In the genomic region with DNA sequence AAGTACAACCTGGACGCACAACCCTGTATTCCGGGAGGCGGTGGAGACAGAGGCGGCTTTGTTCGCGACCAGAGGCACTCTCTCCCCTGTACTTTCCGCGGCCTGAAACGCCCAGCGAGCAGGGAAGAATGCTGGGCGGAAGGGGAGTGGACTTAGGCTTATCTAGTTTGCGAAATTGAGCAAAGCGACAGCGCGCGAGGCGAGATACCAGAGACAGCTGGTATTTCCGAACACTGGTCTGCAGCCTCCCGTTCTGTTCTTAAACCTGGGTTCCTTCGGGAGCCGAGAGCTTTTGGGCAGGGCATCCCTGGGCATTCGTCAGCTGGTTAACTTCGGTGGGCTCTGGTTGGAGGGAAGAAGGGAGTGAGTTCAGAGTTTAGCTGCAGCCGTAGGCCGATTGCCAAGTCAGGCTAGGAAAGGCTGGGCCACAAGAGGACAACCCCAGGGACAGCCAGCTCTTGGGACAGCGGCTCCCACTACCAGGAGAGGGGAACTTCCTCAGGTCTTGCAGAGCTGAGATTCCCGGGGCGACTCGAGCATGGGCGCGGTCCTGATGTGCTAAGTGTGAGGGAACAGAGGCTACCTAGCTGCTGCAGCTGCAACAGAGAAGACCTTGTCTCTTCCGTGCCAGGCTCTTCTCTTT, we compare ENCODE assay signal across 9 cellular contexts. TPM values are rescaled to one million over a fixed set of nuclear protein-coding genes. Genes with fewer than 3 reads are reported as not detected.
DNase-seq lines count a peak whose midpoint lies in the region; ATAC-seq and TF ChIP-seq lines count a peak whose summit lies in the region.
"Had no signal": no experiment of that assay in that cellular context is flagged by ENCODE, and none has a peak within 500 bp of the region (broad histone marks: within the 10 kb centered on the region; RNA-seq: fewer than 3 reads in every experiment).

No MANE protein-coding gene starts in this region.

- no peak for ATAC-seq in activated CD4-positive, alpha-beta T cell treated with anti-CD3 and anti-CD28 coated beads for 36 hours
- no peak for ATAC-seq in stimulated activated effector memory CD8-positive, alpha-beta T cell treated with anti-CD3 and anti-CD28 coated beads, Interleukin-12 subunit alpha, Interleukin-12 subunit beta, amount 100 ng/mL, for 72 hours
- ATAC-seq in GM19328 (IDR thresholded peaks at IDR 0.05; ENCODE audit: unreplicated experiment) = no peak

- no peak for TF ChIP-seq CTCF in hepatocyte (IDR thresholded peaks at IDR 0.05; ENCODE audit: poor library complexity)

- no peaks in the 10 kb centered on the region for H3K79me2 ChIP-seq in hepatocyte

- no peaks in the 10 kb centered on the region for H3K36me3 ChIP-seq in hepatocyte (replicated peaks; ENCODE audit: insufficient read depth, low read depth)

- POLR2A ChIA-PET in activated CD4-positive, alpha-beta T cell treated with anti-CD3 and anti-CD28 coated beads for 36 hours (lab: Charles Lee) = no interaction called here

- in situ Hi-C loops in SK-MEL-5 (cut with HindIII; ENCODE audit: low pct_unique_long_range_greater_than_20kb, low sequenced_read_pairs) = no loop called here

- H3K9me3 ChIP-seq in hepatocyte (ENCODE audit: low read depth) = no peaks in the 10 kb centered on the region

- CTCF ChIA-PET in activated CD4-positive, alpha-beta T cell treated with anti-CD3 and anti-CD28 coated beads for 36 hours (lab: Charles Lee) = interaction anchor here (0.8 to 2.1 kb wide), 2 partner anchors 11 to 241 kb away, joined by 3 to 10 read pairs; no protein-coding TSS in a partner anchor

- no peaks in the 10 kb centered on the region for H4K20me1 ChIP-seq in hepatocyte (ENCODE audit: insufficient read depth, poor library complexity, severe bottlenecking)

- H3K4me3 Mint-ChIP-seq in activated CD4-positive, alpha-beta T cell treated with anti-CD3 and anti-CD28 coated beads for 36 hours = no peak overlapping the region
- H3K4me3 Mint-ChIP-seq in stimulated activated effector memory CD8-positive, alpha-beta T cell treated with anti-CD3 and anti-CD28 coated beads, Interleukin-12 subunit alpha, Interleukin-12 subunit beta, amount 100 ng/mL, for 72 hours = peak overlapping the region; percentile 48

- DNase-seq in activated CD4-positive, alpha-beta T cell treated with anti-CD3 and anti-CD28 coated beads for 36 hours = peak; percentile 35
- DNase-seq in activated CD4-positive, alpha-beta T cell treated with anti-CD3 and anti-CD28 coated beads for 4 hours = no peak
- DNase-seq in SK-MEL-5 (ENCODE audit: low read depth, low spot score) = peak; percentile 77
- peak; percentile 74 for DNase-seq in hepatocyte (ENCODE audit: low spot score)
- no peak for DNase-seq in stimulated activated effector memory CD8-positive, alpha-beta T cell treated with anti-CD3 and anti-CD28 coated beads, Interleukin-12 subunit alpha, Interleukin-12 subunit beta, amount 100 ng/mL, for 72 hours (ENCODE audit: low spot score in 2 of 2)
- no peak for DNase-seq in NK-92 (lab: John Stamatoyannopoulos, UW; ENCODE audit: unreplicated experiment)
- no peak for DNase-seq in stimulated activated CD4-positive, alpha-beta T cell treated with anti-CD3 and anti-CD28 coated beads, Interleukin-1b, Interleukin-23, amount 100 ng/mL, for 48 hours

- peaks cover 2% of the 10 kb centered on the region for H3K36me3 Mint-ChIP-seq in activated CD4-positive, alpha-beta T cell treated with anti-CD3 and anti-CD28 coated beads for 36 hours (ENCODE audit: low read depth)
- H3K36me3 Mint-ChIP-seq in stimulated activated effector memory CD8-positive, alpha-beta T cell treated with anti-CD3 and anti-CD28 coated beads, Interleukin-12 subunit alpha, Interleukin-12 subunit beta, amount 100 ng/mL, for 72 hours = peaks cover 10% of the 10 kb centered on the region

- peaks cover 98% of the 10 kb centered on the region for H3K27me3 ChIP-seq in hepatocyte

- peaks cover 41% of the 10 kb centered on the region for H3K4me1 Mint-ChIP-seq in activated CD4-positive, alpha-beta T cell treated with anti-CD3 and anti-CD28 coated beads for 36 hours
- H3K4me1 Mint-ChIP-seq in stimulated activated effector memory CD8-positive, alpha-beta T cell treated with anti-CD3 and anti-CD28 coated beads, Interleukin-12 subunit alpha, Interleukin-12 subunit beta, amount 100 ng/mL, for 72 hours = peaks cover 55% of the 10 kb centered on the region

- H3K9me2 ChIP-seq in hepatocyte (replicated peaks; ENCODE audit: insufficient read depth) = no peaks in the 10 kb centered on the region

- no peak overlapping the region for H2AFZ ChIP-seq in hepatocyte

- peaks cover 76% of the 10 kb centered on the region for H3K27me3 Mint-ChIP-seq in activated CD4-positive, alpha-beta T cell treated with anti-CD3 and anti-CD28 coated beads for 36 hours

- no peak overlapping the region for H3K4me3 ChIP-seq in hepatocyte
- H3K4me3 ChIP-seq: coronary artery had no signal

- H3K4me2 ChIP-seq in hepatocyte = peak overlapping the region; percentile 51

- H3K27ac Mint-ChIP-seq in activated CD4-positive, alpha-beta T cell treated with anti-CD3 and anti-CD28 coated beads for 36 hours = no peak overlapping the region
- no peak overlapping the region for H3K27ac Mint-ChIP-seq in stimulated activated effector memory CD8-positive, alpha-beta T cell treated with anti-CD3 and anti-CD28 coated beads, Interleukin-12 subunit alpha, Interleukin-12 subunit beta, amount 100 ng/mL, for 72 hours

- H3K27ac ChIP-seq in hepatocyte = no peak overlapping the region
- H3K27ac ChIP-seq: coronary artery had no signal

- H3K4me1 ChIP-seq in hepatocyte (ENCODE audit: insufficient read depth) = peaks cover 16% of the 10 kb centered on the region

- H3K9me3 Mint-ChIP-seq in activated CD4-positive, alpha-beta T cell treated with anti-CD3 and anti-CD28 coated beads for 36 hours (ENCODE audit: low read depth) = no peaks in the 10 kb centered on the region
- no peaks in the 10 kb centered on the region for H3K9me3 Mint-ChIP-seq in stimulated activated effector memory CD8-positive, alpha-beta T cell treated with anti-CD3 and anti-CD28 coated beads, Interleukin-12 subunit alpha, Interleukin-12 subunit beta, amount 100 ng/mL, for 72 hours

- intact Hi-C loops in activated CD4-positive, alpha-beta T cell treated with anti-CD3 and anti-CD28 coated beads for 36 hours (cut with DNase I, micrococcal nuclease) = loop anchor here (2.0 to 10.0 kb wide), 4 partner anchors 241 to 1305 kb away; partner anchors contain the start of gene CHST15 (in 1 of the 2)

- WGBS in hepatocyte (ENCODE audit: low lambda C conversion rate, missing lambda C conversion rate) = under 1% methylated on average over 32 of the region's 32 CpGs

RNA-seq across cellular contexts. Expression of gene HMX3, which starts 3.9 kb away (rescaled TPM):
- total RNA-seq in activated CD4-positive, alpha-beta T cell treated with anti-CD3 and anti-CD28 coated beads for 36 hours = not detected
- 0.32 and 1.6 TPM in 2 replicates for total RNA-seq in SK-MEL-5 (2014; rRNA removed; shearing (Covaris generic))
- polyA plus RNA-seq in SK-MEL-5 (2015; cell fraction: cytosol; rRNA removed) = 0.35 and 0.86 TPM in 2 replicates
- not detected in 2 replicates for polyA plus RNA-seq in SK-MEL-5 (2015; cell fraction: nucleus; rRNA removed)
- total RNA-seq in hepatocyte = not detected in 2 replicates
- not detected in 2 replicates for polyA plus RNA-seq in hepatocyte

RNA-seq across cellular contexts. Expression of gene HMX2, which starts 8.3 kb away (rescaled TPM):
- under 1 TPM; 0.18 to 0.28 TPM for total RNA-seq in activated CD4-positive, alpha-beta T cell treated with anti-CD3 and anti-CD28 coated beads for 36 hours
- total RNA-seq in SK-MEL-5 (2014; rRNA removed; shearing (Covaris generic)) = not detected in 2 replicates
- polyA plus RNA-seq in SK-MEL-5 (2015; cell fraction: cytosol; rRNA removed) = not detected in 2 replicates
- polyA plus RNA-seq in SK-MEL-5 (2015; cell fraction: nucleus; rRNA removed) = 0.15 TPM in 1 of 2 replicates, not detected in the other
- total RNA-seq in hepatocyte = not detected in 2 replicates
- polyA plus RNA-seq in hepatocyte = not detected in 2 replicates

RNA-seq across cellular contexts. Expression of gene BUB3, which starts 14.6 kb away (rescaled TPM):
- total RNA-seq in activated CD4-positive, alpha-beta T cell treated with anti-CD3 and anti-CD28 coated beads for 36 hours = 100 to 1,000 TPM; 230 to 242 TPM
- 169 and 180 TPM in 2 replicates for total RNA-seq in SK-MEL-5 (2014; rRNA removed; shearing (Covaris generic))
- polyA plus RNA-seq in SK-MEL-5 (2015; cell fraction: cytosol; rRNA removed) = 105 and 140 TPM in 2 replicates
- polyA plus RNA-seq in SK-MEL-5 (2015; cell fraction: nucleus; rRNA removed) = 294 and 309 TPM in 2 replicates
- total RNA-seq in hepatocyte = 113 and 131 TPM in 2 replicates
- 81.1 and 92.0 TPM in 2 replicates for polyA plus RNA-seq in hepatocyte

Comparison
In these comparisons a context has a peak if more than half of its experiments do, and no peak if none do; other contexts are left out.
1. DNase-seq: peak in activated CD4-positive, alpha-beta T cell treated with anti-CD3 and anti-CD28 coated beads for 36 hours (single experiment), SK-MEL-5 (single experiment) and hepatocyte (single experiment); none in activated CD4-positive, alpha-beta T cell treated with anti-CD3 and anti-CD28 coated beads for 4 hours (0 of 2), stimulated activated effector memory CD8-positive, alpha-beta T cell treated with anti-CD3 and anti-CD28 coated beads, Interleukin-12 subunit alpha, Interleukin-12 subunit beta, amount 100 ng/mL, for 72 hours (0 of 2), NK-92 (single experiment) and stimulated activated CD4-positive, alpha-beta T cell treated with anti-CD3 and anti-CD28 coated beads, Interleukin-1b, Interleukin-23, amount 100 ng/mL, for 48 hours (single experiment).